In the genomic region with DNA sequence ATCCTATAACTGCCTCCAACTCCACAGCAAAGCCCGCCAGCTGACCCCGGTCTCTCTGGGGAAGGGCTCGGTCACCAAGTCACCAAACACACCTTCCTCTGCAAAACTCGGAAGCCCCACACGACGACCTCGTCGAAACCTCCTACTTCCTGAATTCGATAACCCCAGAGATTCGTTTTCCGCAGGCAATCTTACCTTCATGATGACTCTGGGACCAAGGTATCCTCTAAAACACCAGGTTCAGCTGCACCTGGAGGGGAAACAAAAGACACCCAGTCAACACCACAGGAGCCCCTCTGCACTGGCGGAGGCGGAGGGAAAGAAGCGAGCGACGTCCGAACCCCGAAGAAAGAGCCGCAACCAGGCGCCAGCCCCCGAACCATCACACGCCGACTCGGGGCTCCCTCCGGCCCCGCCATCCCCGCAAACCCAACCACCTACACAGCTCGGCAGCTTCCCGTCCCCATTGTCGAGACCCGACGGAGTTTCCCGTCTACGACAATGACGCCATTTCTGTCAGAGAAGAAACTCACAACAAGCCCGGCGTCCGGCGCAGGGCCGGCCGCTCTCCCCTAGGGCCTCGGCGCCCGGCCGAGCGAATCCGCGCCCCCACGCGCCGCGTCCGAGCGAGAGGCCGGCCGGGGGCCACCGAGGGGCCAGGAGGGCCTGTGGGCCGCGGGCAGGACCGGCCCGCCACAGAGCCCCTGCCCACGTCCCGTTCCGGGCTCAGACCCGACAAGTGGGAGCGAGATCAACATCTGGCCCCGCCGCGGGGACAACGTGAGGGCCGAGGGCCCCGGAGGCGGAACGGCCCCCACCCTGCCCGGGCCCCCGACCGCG, we compare ENCODE assay signal across 1 cellular context.
TF ChIP-seq lines count a peak whose summit lies in the region.

No MANE protein-coding gene starts in this region.

TF ChIP-seq in K562, 482 proteins besides CTCF, POLR2A, EP300 and RAD21 (continues in another document):
- TF ChIP-seq NONO (IDR thresholded peaks at IDR 0.05; ENCODE audit: low read depth in 2 of 2, low read length in 1 of 2) (0 out of 4 replicates have a peak, but pooled peaks of 1 of the 2 experiments have one; percentile 50), MTA1 (IDR thresholded peaks at IDR 0.05; ENCODE audit: borderline replicate concordance) (0 out of 2 replicates have a peak, but pooled peaks have one; percentile 19), FOXK1 (CRISPR knock-in tag; IDR thresholded peaks at IDR 0.05; ENCODE audit: borderline replicate concordance) (peak; percentile 73; the same call in 1 of the 2 replicates), ZNF12 (CRISPR knock-in tag; IDR thresholded peaks at IDR 0.05) (0 out of 2 replicates have a peak, but pooled peaks have one; percentile 14), ZNF707 (CRISPR knock-in tag; conservative IDR thresholded peaks at IDR 0.05) (no peak), RNF2 (IDR thresholded peaks at IDR 0.05) (no peak), HMG20B (CRISPR knock-in tag; IDR thresholded peaks at IDR 0.05) (no peak), KHSRP (IDR thresholded peaks at IDR 0.05) (no peak), POLR2H (tag; IDR thresholded peaks at IDR 0.05; ENCODE audit: low read depth) (no peak), ZBTB7A (IDR thresholded peaks at IDR 0.05; ENCODE audit: borderline replicate concordance, control insufficient read depth, low read depth, low read length) (peak; percentile 70; the same call in 1 of the 2 replicates), NR2F6 (CRISPR knock-in tag; IDR thresholded peaks at IDR 0.05) (no peak), BACH1 (tag; IDR thresholded peaks at IDR 0.05) (no peak), ZNF133 (CRISPR knock-in tag; IDR thresholded peaks at IDR 0.05) (no peak), JUN (IDR thresholded peaks at IDR 0.05; ENCODE audit: borderline replicate concordance, low read depth, low read length) (no peak), JUN (CRISPR knock-in tag; IDR thresholded peaks at IDR 0.05; ENCODE audit: borderline replicate concordance) (0 out of 2 replicates have a peak, but pooled peaks have one; percentile 27), ZNF41 (CRISPR knock-in tag; conservative IDR thresholded peaks at IDR 0.05) (no peak), EWSR1 (IDR thresholded peaks at IDR 0.05; ENCODE audit: borderline replicate concordance, low read depth, partially characterized antibody) (no peak), MCM5 (IDR thresholded peaks at IDR 0.05; ENCODE audit: low read depth) (no peak), SMARCA4 (IDR thresholded peaks at IDR 0.05) (peak; percentile 17; the same call in 1 of the 2 replicates), HDGF (IDR thresholded peaks at IDR 0.05) (0 out of 2 replicates have a peak, but pooled peaks have one; percentile 50), STAT5A (IDR thresholded peaks at IDR 0.05; ENCODE audit: borderline replicate concordance, low read length) (no peak), MEIS2 (IDR thresholded peaks at IDR 0.05; ENCODE audit: partially characterized antibody) (no peak), STAT5B (CRISPR knock-in tag; IDR thresholded peaks at IDR 0.05) (no peak), HLTF (IDR thresholded peaks at IDR 0.05) (no peak), NCOA6 (IDR thresholded peaks at IDR 0.05) (peak; percentile 66; the same call in 1 of the 2 replicates), NFATC3 (IDR thresholded peaks at IDR 0.05) (no peak), ZNF165 (CRISPR knock-in tag; IDR thresholded peaks at IDR 0.05; ENCODE audit: borderline replicate concordance) (no peak), BCL6 (CRISPR knock-in tag; IDR thresholded peaks at IDR 0.05) (no peak), RB1 (IDR thresholded peaks at IDR 0.05; ENCODE audit: low read depth) (peak; percentile 56), MED1 (CRISPR knock-in tag; IDR thresholded peaks at IDR 0.05; ENCODE audit: borderline replicate concordance) (no peak), TEAD1 (CRISPR knock-in tag; IDR thresholded peaks at IDR 0.05) (peak in 1 of 2 experiments; percentile 52; a peak in 1 of 4 replicates), ZNF263 (CRISPR knock-in tag; IDR thresholded peaks at IDR 0.05; ENCODE audit: borderline replicate concordance) (no peak), SPI1 (IDR thresholded peaks at IDR 0.05; ENCODE audit: borderline replicate concordance, low read depth, low read length) (peak; percentile 49; the same call in 1 of the 2 replicates), NFXL1 (CRISPR knock-in tag; IDR thresholded peaks at IDR 0.05) (no peak), CHD4 (IDR thresholded peaks at IDR 0.05; ENCODE audit: insufficient read depth, insufficient replicate concordance, low read depth, low read length, poor library complexity, severe bottlenecking) (no peak), MYNN (IDR thresholded peaks at IDR 0.05) (no peak), MYNN (CRISPR knock-in tag; IDR thresholded peaks at IDR 0.05) (no peak), RBBP5 (IDR thresholded peaks at IDR 0.05; ENCODE audit: borderline replicate concordance, insufficient read depth, low read length, poor library complexity, severe bottlenecking) (peak; percentile 97), PHB (CRISPR knock-in tag; IDR thresholded peaks at IDR 0.05) (no peak), SIN3B (IDR thresholded peaks at IDR 0.05; ENCODE audit: low read depth) (0 out of 2 replicates have a peak, but pooled peaks have one; percentile 52), NFIC (IDR thresholded peaks at IDR 0.05) (0 out of 2 replicates have a peak, but pooled peaks have one; percentile 10)
- TF ChIP-seq, protein P1, sequence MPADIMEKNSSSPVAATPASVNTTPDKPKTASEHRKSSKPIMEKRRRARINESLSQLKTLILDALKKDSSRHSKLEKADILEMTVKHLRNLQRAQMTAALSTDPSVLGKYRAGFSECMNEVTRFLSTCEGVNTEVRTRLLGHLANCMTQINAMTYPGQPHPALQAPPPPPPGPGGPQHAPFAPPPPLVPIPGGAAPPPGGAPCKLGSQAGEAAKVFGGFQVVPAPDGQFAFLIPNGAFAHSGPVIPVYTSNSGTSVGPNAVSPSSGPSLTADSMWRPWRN (IDR thresholded peaks at IDR 0.05; ENCODE audit: low read depth) = no peak
- TF ChIP-seq, protein P2, sequence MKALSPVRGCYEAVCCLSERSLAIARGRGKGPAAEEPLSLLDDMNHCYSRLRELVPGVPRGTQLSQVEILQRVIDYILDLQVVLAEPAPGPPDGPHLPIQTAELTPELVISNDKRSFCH (CRISPR knock-in tag; IDR thresholded peaks at IDR 0.05) = no peak
- TF ChIP-seq, protein P2 (tag; IDR thresholded peaks at IDR 0.05) = no peak
- TF ChIP-seq, protein P3, sequence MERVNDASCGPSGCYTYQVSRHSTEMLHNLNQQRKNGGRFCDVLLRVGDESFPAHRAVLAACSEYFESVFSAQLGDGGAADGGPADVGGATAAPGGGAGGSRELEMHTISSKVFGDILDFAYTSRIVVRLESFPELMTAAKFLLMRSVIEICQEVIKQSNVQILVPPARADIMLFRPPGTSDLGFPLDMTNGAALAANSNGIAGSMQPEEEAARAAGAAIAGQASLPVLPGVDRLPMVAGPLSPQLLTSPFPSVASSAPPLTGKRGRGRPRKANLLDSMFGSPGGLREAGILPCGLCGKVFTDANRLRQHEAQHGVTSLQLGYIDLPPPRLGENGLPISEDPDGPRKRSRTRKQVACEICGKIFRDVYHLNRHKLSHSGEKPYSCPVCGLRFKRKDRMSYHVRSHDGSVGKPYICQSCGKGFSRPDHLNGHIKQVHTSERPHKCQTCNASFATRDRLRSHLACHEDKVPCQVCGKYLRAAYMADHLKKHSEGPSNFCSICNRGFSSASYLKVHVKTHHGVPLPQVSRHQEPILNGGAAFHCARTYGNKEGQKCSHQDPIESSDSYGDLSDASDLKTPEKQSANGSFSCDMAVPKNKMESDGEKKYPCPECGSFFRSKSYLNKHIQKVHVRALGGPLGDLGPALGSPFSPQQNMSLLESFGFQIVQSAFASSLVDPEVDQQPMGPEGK (CRISPR knock-in tag; IDR thresholded peaks at IDR 0.05; ENCODE audit: borderline replicate concordance) = no peak
- TF ChIP-seq, protein P4, sequence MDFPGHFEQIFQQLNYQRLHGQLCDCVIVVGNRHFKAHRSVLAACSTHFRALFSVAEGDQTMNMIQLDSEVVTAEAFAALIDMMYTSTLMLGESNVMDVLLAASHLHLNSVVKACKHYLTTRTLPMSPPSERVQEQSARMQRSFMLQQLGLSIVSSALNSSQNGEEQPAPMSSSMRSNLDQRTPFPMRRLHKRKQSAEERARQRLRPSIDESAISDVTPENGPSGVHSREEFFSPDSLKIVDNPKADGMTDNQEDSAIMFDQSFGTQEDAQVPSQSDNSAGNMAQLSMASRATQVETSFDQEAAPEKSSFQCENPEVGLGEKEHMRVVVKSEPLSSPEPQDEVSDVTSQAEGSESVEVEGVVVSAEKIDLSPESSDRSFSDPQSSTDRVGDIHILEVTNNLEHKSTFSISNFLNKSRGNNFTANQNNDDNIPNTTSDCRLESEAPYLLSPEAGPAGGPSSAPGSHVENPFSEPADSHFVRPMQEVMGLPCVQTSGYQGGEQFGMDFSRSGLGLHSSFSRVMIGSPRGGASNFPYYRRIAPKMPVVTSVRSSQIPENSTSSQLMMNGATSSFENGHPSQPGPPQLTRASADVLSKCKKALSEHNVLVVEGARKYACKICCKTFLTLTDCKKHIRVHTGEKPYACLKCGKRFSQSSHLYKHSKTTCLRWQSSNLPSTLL (IDR thresholded peaks at IDR 0.05) = no peak
- TF ChIP-seq, protein P5, sequence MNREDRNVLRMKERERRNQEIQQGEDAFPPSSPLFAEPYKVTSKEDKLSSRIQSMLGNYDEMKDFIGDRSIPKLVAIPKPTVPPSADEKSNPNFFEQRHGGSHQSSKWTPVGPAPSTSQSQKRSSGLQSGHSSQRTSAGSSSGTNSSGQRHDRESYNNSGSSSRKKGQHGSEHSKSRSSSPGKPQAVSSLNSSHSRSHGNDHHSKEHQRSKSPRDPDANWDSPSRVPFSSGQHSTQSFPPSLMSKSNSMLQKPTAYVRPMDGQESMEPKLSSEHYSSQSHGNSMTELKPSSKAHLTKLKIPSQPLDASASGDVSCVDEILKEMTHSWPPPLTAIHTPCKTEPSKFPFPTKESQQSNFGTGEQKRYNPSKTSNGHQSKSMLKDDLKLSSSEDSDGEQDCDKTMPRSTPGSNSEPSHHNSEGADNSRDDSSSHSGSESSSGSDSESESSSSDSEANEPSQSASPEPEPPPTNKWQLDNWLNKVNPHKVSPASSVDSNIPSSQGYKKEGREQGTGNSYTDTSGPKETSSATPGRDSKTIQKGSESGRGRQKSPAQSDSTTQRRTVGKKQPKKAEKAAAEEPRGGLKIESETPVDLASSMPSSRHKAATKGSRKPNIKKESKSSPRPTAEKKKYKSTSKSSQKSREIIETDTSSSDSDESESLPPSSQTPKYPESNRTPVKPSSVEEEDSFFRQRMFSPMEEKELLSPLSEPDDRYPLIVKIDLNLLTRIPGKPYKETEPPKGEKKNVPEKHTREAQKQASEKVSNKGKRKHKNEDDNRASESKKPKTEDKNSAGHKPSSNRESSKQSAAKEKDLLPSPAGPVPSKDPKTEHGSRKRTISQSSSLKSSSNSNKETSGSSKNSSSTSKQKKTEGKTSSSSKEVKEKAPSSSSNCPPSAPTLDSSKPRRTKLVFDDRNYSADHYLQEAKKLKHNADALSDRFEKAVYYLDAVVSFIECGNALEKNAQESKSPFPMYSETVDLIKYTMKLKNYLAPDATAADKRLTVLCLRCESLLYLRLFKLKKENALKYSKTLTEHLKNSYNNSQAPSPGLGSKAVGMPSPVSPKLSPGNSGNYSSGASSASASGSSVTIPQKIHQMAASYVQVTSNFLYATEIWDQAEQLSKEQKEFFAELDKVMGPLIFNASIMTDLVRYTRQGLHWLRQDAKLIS (CRISPR knock-in tag; IDR thresholded peaks at IDR 0.05) = peak; percentile 30
- TF ChIP-seq, protein P6, sequence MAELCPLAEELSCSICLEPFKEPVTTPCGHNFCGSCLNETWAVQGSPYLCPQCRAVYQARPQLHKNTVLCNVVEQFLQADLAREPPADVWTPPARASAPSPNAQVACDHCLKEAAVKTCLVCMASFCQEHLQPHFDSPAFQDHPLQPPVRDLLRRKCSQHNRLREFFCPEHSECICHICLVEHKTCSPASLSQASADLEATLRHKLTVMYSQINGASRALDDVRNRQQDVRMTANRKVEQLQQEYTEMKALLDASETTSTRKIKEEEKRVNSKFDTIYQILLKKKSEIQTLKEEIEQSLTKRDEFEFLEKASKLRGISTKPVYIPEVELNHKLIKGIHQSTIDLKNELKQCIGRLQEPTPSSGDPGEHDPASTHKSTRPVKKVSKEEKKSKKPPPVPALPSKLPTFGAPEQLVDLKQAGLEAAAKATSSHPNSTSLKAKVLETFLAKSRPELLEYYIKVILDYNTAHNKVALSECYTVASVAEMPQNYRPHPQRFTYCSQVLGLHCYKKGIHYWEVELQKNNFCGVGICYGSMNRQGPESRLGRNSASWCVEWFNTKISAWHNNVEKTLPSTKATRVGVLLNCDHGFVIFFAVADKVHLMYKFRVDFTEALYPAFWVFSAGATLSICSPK (IDR thresholded peaks at IDR 0.05; ENCODE audit: borderline replicate concordance) = no peak
- TF ChIP-seq, protein P7, sequence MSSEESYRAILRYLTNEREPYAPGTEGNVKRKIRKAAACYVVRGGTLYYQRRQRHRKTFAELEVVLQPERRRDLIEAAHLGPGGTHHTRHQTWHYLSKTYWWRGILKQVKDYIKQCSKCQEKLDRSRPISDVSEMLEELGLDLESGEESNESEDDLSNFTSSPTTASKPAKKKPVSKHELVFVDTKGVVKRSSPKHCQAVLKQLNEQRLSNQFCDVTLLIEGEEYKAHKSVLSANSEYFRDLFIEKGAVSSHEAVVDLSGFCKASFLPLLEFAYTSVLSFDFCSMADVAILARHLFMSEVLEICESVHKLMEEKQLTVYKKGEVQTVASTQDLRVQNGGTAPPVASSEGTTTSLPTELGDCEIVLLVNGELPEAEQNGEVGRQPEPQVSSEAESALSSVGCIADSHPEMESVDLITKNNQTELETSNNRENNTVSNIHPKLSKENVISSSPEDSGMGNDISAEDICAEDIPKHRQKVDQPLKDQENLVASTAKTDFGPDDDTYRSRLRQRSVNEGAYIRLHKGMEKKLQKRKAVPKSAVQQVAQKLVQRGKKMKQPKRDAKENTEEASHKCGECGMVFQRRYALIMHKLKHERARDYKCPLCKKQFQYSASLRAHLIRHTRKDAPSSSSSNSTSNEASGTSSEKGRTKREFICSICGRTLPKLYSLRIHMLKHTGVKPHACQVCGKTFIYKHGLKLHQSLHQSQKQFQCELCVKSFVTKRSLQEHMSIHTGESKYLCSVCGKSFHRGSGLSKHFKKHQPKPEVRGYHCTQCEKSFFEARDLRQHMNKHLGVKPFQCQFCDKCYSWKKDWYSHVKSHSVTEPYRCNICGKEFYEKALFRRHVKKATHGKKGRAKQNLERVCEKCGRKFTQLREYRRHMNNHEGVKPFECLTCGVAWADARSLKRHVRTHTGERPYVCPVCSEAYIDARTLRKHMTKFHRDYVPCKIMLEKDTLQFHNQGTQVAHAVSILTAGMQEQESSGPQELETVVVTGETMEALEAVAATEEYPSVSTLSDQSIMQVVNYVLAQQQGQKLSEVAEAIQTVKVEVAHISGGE (CRISPR knock-in tag; IDR thresholded peaks at IDR 0.05) = peak in 2 of 3 experiments; percentile 33 to 50; a peak in 2 of 6 replicates
- TF ChIP-seq, protein P8, sequence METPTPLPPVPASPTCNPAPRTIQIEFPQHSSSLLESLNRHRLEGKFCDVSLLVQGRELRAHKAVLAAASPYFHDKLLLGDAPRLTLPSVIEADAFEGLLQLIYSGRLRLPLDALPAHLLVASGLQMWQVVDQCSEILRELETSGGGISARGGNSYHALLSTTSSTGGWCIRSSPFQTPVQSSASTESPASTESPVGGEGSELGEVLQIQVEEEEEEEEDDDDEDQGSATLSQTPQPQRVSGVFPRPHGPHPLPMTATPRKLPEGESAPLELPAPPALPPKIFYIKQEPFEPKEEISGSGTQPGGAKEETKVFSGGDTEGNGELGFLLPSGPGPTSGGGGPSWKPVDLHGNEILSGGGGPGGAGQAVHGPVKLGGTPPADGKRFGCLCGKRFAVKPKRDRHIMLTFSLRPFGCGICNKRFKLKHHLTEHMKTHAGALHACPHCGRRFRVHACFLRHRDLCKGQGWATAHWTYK (CRISPR knock-in tag; IDR thresholded peaks at IDR 0.05) = peak; percentile 80; the same call in 1 of the 2 replicates
